In genomic region chr20:62879275-62880146, GRCh38 we compare ENCODE assay signal across 16 cellular contexts.
"Had no signal": no experiment of that assay in that cellular context is flagged by ENCODE, and none has a peak within 500 bp of the region (broad histone marks: within the 10 kb centered on the region; RNA-seq: fewer than 3 reads in every experiment).

No MANE protein-coding gene starts in this region.

- H3K4me2 ChIP-seq: smooth muscle cell had no signal

- H3K4me3 Mint-ChIP-seq: activated naive CD4-positive, alpha-beta T cell treated with anti-CD3 and anti-CD28 coated beads, Interleukin-2, amount 50 U/mL, for 24 hours; stimulated activated memory B cell treated with anti-CD40 and anti-IgM and Interleukin-4, amounts not matched to agents 10 μg/mL and 1 μg/mL and 100 μg/mL, for 72 hours; T-helper 2 cell treated with Interferon-gamma antibody and Interleukin-4, amounts not matched to agents 5 μg/mL and 100 μg/mL, for 36 hours had no signal

- H3K27me3 Mint-ChIP-seq: activated naive CD4-positive, alpha-beta T cell treated with anti-CD3 and anti-CD28 coated beads, Interleukin-2, amount 50 U/mL, for 24 hours had no signal

- DNase-seq: activated effector memory CD4-positive, alpha-beta T cell treated with Interleukin-2 at 50 U/mL for 16 hours; activated T-cell treated with anti-CD3 and anti-CD28 coated beads, Interleukin-2, amount 50 U/mL, for 1 hour; caudate nucleus; cortex of kidney; effector memory CD4-positive, alpha-beta T cell; hippocampal formation; stimulated activated CD4-positive, alpha-beta T cell treated with anti-CD3 and anti-CD28 coated beads, Interleukin-1b, Interleukin-23, amount 100 ng/mL, for 48 hours; substantia nigra; transverse colon had no signal

- H3K27ac ChIP-seq: left lung, transverse colon had no signal

- H3K4me3 ChIP-seq: left lung, smooth muscle cell, transverse colon had no signal

- H3K27ac Mint-ChIP-seq: activated naive CD4-positive, alpha-beta T cell treated with anti-CD3 and anti-CD28 coated beads, Interleukin-2, amount 50 U/mL, for 24 hours; stimulated activated memory B cell treated with anti-CD40 and anti-IgM and Interleukin-4, amounts not matched to agents 10 μg/mL and 1 μg/mL and 100 μg/mL, for 72 hours; T-helper 2 cell treated with Interferon-gamma antibody and Interleukin-4, amounts not matched to agents 5 μg/mL and 100 μg/mL, for 36 hours had no signal

- H3K27me3 ChIP-seq: left lung, transverse colon had no signal

- ATAC-seq: activated CD4-positive, CD25-positive, alpha-beta regulatory T cell treated with anti-CD3 and anti-CD28 coated beads, Interleukin-2, amount 50 U/mL, for 24 hours; left lung; right cardiac atrium; stimulated activated memory B cell treated with anti-CD40 and anti-IgM and Interleukin-4, amounts not matched to agents 10 μg/mL and 1 μg/mL and 100 μg/mL, for 72 hours had no signal

- H3K9me3 ChIP-seq: left lung, transverse colon had no signal

- H3K9me3 Mint-ChIP-seq: activated naive CD4-positive, alpha-beta T cell treated with anti-CD3 and anti-CD28 coated beads, Interleukin-2, amount 50 U/mL, for 24 hours; stimulated activated memory B cell treated with anti-CD40 and anti-IgM and Interleukin-4, amounts not matched to agents 10 μg/mL and 1 μg/mL and 100 μg/mL, for 72 hours; T-helper 2 cell treated with Interferon-gamma antibody and Interleukin-4, amounts not matched to agents 5 μg/mL and 100 μg/mL, for 36 hours had no signal
